In the genomic region with DNA sequence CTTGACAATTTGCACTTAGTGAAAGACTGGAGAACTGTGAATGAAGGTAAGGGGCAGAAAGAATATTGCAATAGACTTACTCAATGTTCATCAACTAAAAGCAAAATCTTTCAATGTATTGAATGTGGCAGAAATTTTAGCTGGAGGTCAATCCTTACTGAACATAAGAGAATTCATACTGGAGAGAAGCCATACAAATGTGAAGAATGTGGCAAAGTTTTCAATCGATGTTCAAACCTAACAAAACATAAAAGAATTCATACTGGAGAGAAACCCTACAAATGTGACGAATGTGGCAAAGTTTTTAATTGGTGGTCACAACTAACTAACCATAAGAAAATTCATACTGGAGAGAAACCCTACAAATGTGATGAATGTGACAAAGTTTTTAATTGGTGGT, we compare ENCODE assay signal across 1 cellular context.
TF ChIP-seq lines count a peak whose summit lies in the region.

No MANE protein-coding gene starts in this region.

TF ChIP-seq in Ishikawa, 13 proteins besides CTCF, POLR2A, EP300 and RAD21 (continued from another document):
- TF ChIP-seq, protein P1, sequence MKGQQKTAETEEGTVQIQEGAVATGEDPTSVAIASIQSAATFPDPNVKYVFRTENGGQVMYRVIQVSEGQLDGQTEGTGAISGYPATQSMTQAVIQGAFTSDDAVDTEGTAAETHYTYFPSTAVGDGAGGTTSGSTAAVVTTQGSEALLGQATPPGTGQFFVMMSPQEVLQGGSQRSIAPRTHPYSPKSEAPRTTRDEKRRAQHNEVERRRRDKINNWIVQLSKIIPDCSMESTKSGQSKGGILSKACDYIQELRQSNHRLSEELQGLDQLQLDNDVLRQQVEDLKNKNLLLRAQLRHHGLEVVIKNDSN (IDR thresholded peaks at IDR 0.05) = 0 out of 2 replicates have a peak, but pooled peaks have one; percentile 3
